Comparison of ENCODE assay signal across 33 cellular contexts in genomic region chr19:53034054-53034453, GRCh38. TPM values are rescaled to one million over a fixed set of nuclear protein-coding genes. Genes with fewer than 3 reads are reported as not detected.
"Had no signal": no experiment of that assay in that cellular context is flagged by ENCODE, and none has a peak within 500 bp of the region (broad histone marks: within the 10 kb centered on the region; RNA-seq: fewer than 3 reads in every experiment).

No MANE protein-coding gene starts in this region.

- H3K27ac ChIP-seq: stomach, suprapubic skin, testis, thoracic aorta, thyroid gland, tibial artery, tibial nerve, transverse colon, upper lobe of left lung, upper lobe of right lung, uterus, vagina had no signal

- H3K27me3 Mint-ChIP-seq: type B pancreatic cell had no signal

- H3K4me3 ChIP-seq: stomach, suprapubic skin, testis, thoracic aorta, thyroid gland, tibial artery, tibial nerve, transverse colon, upper lobe of left lung, upper lobe of right lung, uterus, vagina had no signal

- DNase-seq: stimulated activated CD4-positive, alpha-beta T cell treated with anti-CD3 and anti-CD28 coated beads, Interleukin-2, amount 100 ng/mL, for 48 hours; stimulated activated CD4-positive, alpha-beta T cell treated with anti-CD3 and anti-CD28 coated beads, Interleukin-4, amount 100 ng/mL, for 1 hour; stimulated activated CD4-positive, alpha-beta T cell treated with anti-CD3 and anti-CD28 coated beads, Interleukin-4, amount 100 ng/mL, for 24 hours; stimulated activated CD4-positive, alpha-beta T cell treated with anti-CD3 and anti-CD28 coated beads, Interleukin-4, amount 100 ng/mL, for 4 hours; stimulated activated CD8-positive, alpha-beta memory T cell treated with anti-CD3 and anti-CD28 coated beads, Interleukin-4, amount 100 ng/mL, for 48 hours; stimulated activated naive B cell treated with anti-CD40 and anti-IgM and Interleukin-4, amounts not matched to agents 10 μg/mL and 1 μg/mL and 100 μg/mL, for 72 hours; stimulated activated naive CD4-positive, alpha-beta T cell; stimulated activated naive CD4-positive, alpha-beta T cell treated with Interleukin-2 at 50 U/mL for 16 hours; stimulated activated naive CD8-positive, alpha-beta T cell treated with anti-CD3 and anti-CD28 coated beads, Interleukin-15, amount 100 ng/mL, for 72 hours; stimulated activated naive CD8-positive, alpha-beta T cell treated with anti-CD3 and anti-CD28 coated beads, Interleukin-15, Interleukin-2, amounts not matched to agents 100 U/mL and 50 U/mL, for 24 hours; stomach; substantia nigra; testis; thyroid gland; tibial artery; transverse colon; trophoblast cell; upper lobe of left lung; upper lobe of right lung; uterus had no signal

- H3K4me1 Mint-ChIP-seq: stimulated activated effector memory CD8-positive, alpha-beta T cell treated with anti-CD3 and anti-CD28 coated beads, Interleukin-12 subunit alpha, Interleukin-12 subunit beta, amount 100 ng/mL, for 72 hours; stimulated activated memory B cell treated with anti-CD40 and anti-IgM and Interleukin-4, amounts not matched to agents 10 μg/mL and 1 μg/mL and 100 μg/mL, for 72 hours; stimulated activated naive CD8-positive, alpha-beta T cell treated with anti-CD3 and anti-CD28 coated beads, Interleukin-15, amount 100 ng/mL, for 72 hours had no signal

- ATAC-seq: stimulated activated effector memory CD8-positive, alpha-beta T cell treated with anti-CD3 and anti-CD28 coated beads, Interleukin-12 subunit alpha, Interleukin-12 subunit beta, amount 100 ng/mL, for 72 hours; stimulated activated memory B cell treated with anti-CD40 and anti-IgM and Interleukin-4, amounts not matched to agents 10 μg/mL and 1 μg/mL and 100 μg/mL, for 72 hours; stimulated activated naive B cell treated with anti-CD40 and anti-IgM and Interleukin-4, amounts not matched to agents 10 μg/mL and 1 μg/mL and 100 μg/mL, for 72 hours; stimulated activated naive CD8-positive, alpha-beta T cell treated with anti-CD3 and anti-CD28 coated beads, Interleukin-15, amount 100 ng/mL, for 72 hours; stimulated activated naive CD8-positive, alpha-beta T cell treated with anti-CD3 and anti-CD28 coated beads, Interleukin-15, Interleukin-2, amounts not matched to agents 100 U/mL and 50 U/mL, for 24 hours; upper lobe of right lung had no signal

- H3K9me3 Mint-ChIP-seq: type B pancreatic cell had no signal

- H3K27ac Mint-ChIP-seq: stimulated activated effector memory CD8-positive, alpha-beta T cell treated with anti-CD3 and anti-CD28 coated beads, Interleukin-12 subunit alpha, Interleukin-12 subunit beta, amount 100 ng/mL, for 72 hours; stimulated activated memory B cell treated with anti-CD40 and anti-IgM and Interleukin-4, amounts not matched to agents 10 μg/mL and 1 μg/mL and 100 μg/mL, for 72 hours; stimulated activated naive B cell treated with anti-CD40 and anti-IgM and Interleukin-4, amounts not matched to agents 10 μg/mL and 1 μg/mL and 100 μg/mL, for 72 hours; stimulated activated naive CD8-positive, alpha-beta T cell treated with anti-CD3 and anti-CD28 coated beads, Interleukin-15, amount 100 ng/mL, for 72 hours; stimulated activated naive CD8-positive, alpha-beta T cell treated with anti-CD3 and anti-CD28 coated beads, Interleukin-15, Interleukin-2, amounts not matched to agents 100 ng/mL and 50 ng/mL, for 24 hours had no signal

- H3K36me3 ChIP-seq: suprapubic skin, thoracic aorta, thyroid gland, tibial artery, tibial nerve, transverse colon, upper lobe of left lung, upper lobe of right lung, uterus, vagina had no signal

- H3K4me1 ChIP-seq: stomach, suprapubic skin, testis, thyroid gland, tibial artery, tibial nerve, transverse colon, upper lobe of left lung, upper lobe of right lung, uterus, vagina had no signal

- H3K9me3 ChIP-seq: testis, thyroid gland had no signal

- H3K36me3 Mint-ChIP-seq: stimulated activated effector memory CD8-positive, alpha-beta T cell treated with anti-CD3 and anti-CD28 coated beads, Interleukin-12 subunit alpha, Interleukin-12 subunit beta, amount 100 ng/mL, for 72 hours had no signal

- H3K4me3 Mint-ChIP-seq: stimulated activated effector memory CD8-positive, alpha-beta T cell treated with anti-CD3 and anti-CD28 coated beads, Interleukin-12 subunit alpha, Interleukin-12 subunit beta, amount 100 ng/mL, for 72 hours; stimulated activated memory B cell treated with anti-CD40 and anti-IgM and Interleukin-4, amounts not matched to agents 10 μg/mL and 1 μg/mL and 100 μg/mL, for 72 hours; stimulated activated naive B cell treated with anti-CD40 and anti-IgM and Interleukin-4, amounts not matched to agents 10 μg/mL and 1 μg/mL and 100 μg/mL, for 72 hours; stimulated activated naive CD8-positive, alpha-beta T cell treated with anti-CD3 and anti-CD28 coated beads, Interleukin-15, amount 100 ng/mL, for 72 hours; stimulated activated naive CD8-positive, alpha-beta T cell treated with anti-CD3 and anti-CD28 coated beads, Interleukin-15, Interleukin-2, amounts not matched to agents 100 ng/mL and 50 ng/mL, for 24 hours; type B pancreatic cell had no signal

- H3K27me3 ChIP-seq: testis, thyroid gland, tibial nerve, upper lobe of left lung, upper lobe of right lung, uterus, vagina had no signal

- FAIRE-seq: urothelium cell line had no signal

RNA-seq across cellular contexts. Expression of gene ERVV-2, which starts 10.5 kb away (rescaled TPM):
- total RNA-seq: stomach, subcutaneous adipose tissue, suprapubic skin, temporal lobe, testis, thoracic aorta, tibial nerve, transverse colon, upper lobe of left lung, upper lobe of right lung, ureter, urinary bladder, uterus, vagina had no signal
- polyA plus RNA-seq: stomach, urinary bladder had no signal

RNA-seq across cellular contexts. Expression of gene ERVV-1, which starts 20.3 kb away (rescaled TPM):
- total RNA-seq: stomach, subcutaneous adipose tissue, suprapubic skin, temporal lobe, thoracic aorta, thyroid gland, tibial nerve, transverse colon, upper lobe of left lung, upper lobe of right lung, urinary bladder, uterus, vagina had no signal
- polyA plus RNA-seq: stomach had no signal
